In the genomic region with DNA sequence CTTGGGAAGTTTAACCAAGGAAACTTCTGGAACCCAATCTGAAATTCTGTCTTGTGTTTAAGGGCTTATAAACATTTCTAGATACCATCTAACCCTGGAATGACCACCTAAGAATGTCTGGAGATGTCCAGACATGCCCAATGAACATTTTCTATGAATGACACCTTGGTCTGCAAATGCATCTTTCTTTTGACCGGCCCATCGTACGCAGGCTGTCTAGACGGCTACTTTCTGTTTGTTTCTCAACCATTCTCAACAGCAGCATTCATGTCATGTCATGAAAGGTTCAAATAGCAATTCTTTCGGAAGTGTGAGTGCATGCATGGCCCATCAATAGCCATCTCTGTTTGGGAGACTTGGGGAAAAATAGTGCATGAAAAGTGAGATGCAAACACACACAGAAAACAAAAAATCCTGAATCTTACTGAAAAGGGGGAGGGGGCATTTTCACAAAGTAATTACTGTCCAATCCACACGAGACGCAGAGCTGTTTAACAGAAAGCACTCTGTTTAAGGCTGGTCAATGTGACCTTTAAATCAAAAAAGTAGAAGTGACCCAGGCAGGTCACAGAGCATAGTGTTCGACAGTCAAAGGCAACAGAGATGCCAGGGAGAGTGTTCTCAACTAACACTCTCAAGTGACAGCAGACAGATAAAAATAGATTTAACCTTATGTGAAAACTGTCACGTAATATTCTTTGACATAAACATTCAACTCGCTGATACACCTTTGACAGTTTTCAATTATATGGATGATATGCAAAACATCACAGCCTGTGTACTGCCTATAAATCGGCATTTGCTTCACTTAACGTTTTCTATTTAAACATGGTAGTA, we compare ENCODE assay signal across 1 cellular context.
TF ChIP-seq lines count a peak whose summit lies in the region.

No MANE protein-coding gene starts in this region.

TF ChIP-seq in GM12878, 131 proteins besides CTCF, POLR2A, EP300 and RAD21:
- no peak for TF ChIP-seq SUPT20H (IDR thresholded peaks at IDR 0.05; ENCODE audit: borderline replicate concordance, control insufficient read depth, low read depth, low read length)
- no peak for TF ChIP-seq RFX5 (IDR thresholded peaks at IDR 0.05; ENCODE audit: low read depth, low read length)
